In the genomic region with DNA sequence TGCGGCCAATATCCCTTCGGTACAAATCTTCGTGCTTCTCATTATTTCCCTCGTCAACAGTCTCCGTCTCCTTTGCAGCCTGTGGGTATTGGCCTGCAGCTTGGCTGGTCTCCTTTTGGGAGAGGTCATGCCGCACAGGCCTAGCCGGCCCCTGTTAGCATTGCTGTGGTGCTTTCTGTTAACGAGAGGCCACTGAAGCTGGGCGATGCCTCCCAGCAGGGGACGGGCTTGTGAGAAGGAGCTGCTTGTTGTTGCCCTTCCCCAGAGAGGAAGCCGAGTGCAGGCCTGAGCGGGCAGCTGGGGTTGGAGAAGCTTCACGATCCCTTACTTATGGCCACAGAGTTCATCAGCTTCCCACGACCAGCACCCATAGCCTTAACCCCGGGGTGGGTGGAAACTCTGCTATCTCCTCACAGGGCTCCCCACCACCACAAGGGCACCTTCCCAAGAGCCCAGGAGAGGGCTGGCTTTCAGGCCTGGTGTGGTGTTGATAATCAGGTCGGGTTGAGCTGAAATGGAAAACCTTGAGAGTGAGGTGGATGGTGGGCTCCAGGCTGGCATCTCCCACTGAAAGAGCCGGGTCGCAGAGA, we compare ENCODE assay signal across 10 cellular contexts.
DNase-seq lines count a peak whose midpoint lies in the region; ATAC-seq, FAIRE-seq and TF ChIP-seq lines count a peak whose summit lies in the region.
"Had no signal": no experiment of that assay in that cellular context is flagged by ENCODE, and none has a peak within 500 bp of the region (broad histone marks: within the 10 kb centered on the region; RNA-seq: fewer than 3 reads in every experiment).

No MANE protein-coding gene starts in this region.

- DNase-seq in ascending aorta (ENCODE audit: low spot score in 2 of 2), result no peak
- DNase-seq in HepG2 (ENCODE audit: low spot score), result no peak
- no peak for DNase-seq in sciatic nerve (ENCODE audit: low spot score)
- DNase-seq in HCEC 1CT, result no peak
- DNase-seq in GF-D8 (lab: John Stamatoyannopoulos, UW), result no peak
- DNase-seq: GOT3, NCI-H82 had no signal

- TF ChIP-seq RAD21 in HepG2 (CRISPR knock-in tag; IDR thresholded peaks at IDR 0.05), result no peak

- H3K79me2 ChIP-seq in HepG2 (ENCODE audit: insufficient read depth, low read length), result no peaks in the 10 kb centered on the region

- intact Hi-C loops in ascending aorta (cut with DNase I) (no loop called here), HepG2 (cut with micrococcal nuclease; ENCODE audit: unreplicated experiment) (loop anchor here (10.0 kb wide), 1 partner anchor 100 kb away; no protein-coding TSS in a partner anchor), sciatic nerve (cut with DNase I) (no loop called here)

- TF ChIP-seq EP300 in HepG2 (IDR thresholded peaks at IDR 0.05; ENCODE audit: low read depth in 2 of 2, low read length in 2 of 2), result no peak
- TF ChIP-seq EP300 in HepG2 (CRISPR knock-in tag; IDR thresholded peaks at IDR 0.05; ENCODE audit: borderline replicate concordance), result no peak

- POLR2A ChIA-PET in HepG2 (lab: Yijun Ruan, JAX), result no interaction called here

- BruUV-seq in HepG2 (replicated peaks; lab: Mats Ljungman, UMichigan), result no TSS peak

- TF ChIP-seq CTCF in ascending aorta (IDR thresholded peaks at IDR 0.05), result no peak
- TF ChIP-seq CTCF in HepG2 (CRISPR knock-in tag; IDR thresholded peaks at IDR 0.05), result no peak

- CTCF ChIA-PET in HepG2 (lab: Yijun Ruan, JAX; ENCODE audit: low intra/inter-chr PET ratio, low total read pairs), result no interaction called here

- H3K9me3 ChIP-seq in BLaER1, result peaks cover 19% of the 10 kb centered on the region
- no peaks in the 10 kb centered on the region for H3K9me3 ChIP-seq in ascending aorta
- no peaks in the 10 kb centered on the region for H3K9me3 ChIP-seq in HepG2 (ENCODE audit: low read length)

- 0 out of 2 replicates have a peak, but pooled peaks cover 4% of the 10 kb centered on the region for H3K36me3 ChIP-seq in BLaER1
- H3K36me3 ChIP-seq in ascending aorta, result no peaks in the 10 kb centered on the region
- H3K36me3 ChIP-seq in HepG2 (replicated peaks in 1 of 2; ENCODE audit: control insufficient read depth in 1 of 2, insufficient read depth in 2 of 2, low read length in 2 of 2), result no peaks in the 10 kb centered on the region

- no peak overlapping the region for H2AFZ ChIP-seq in HepG2 (ENCODE audit: low read length)

- H3K4me3 ChIP-seq in BLaER1, result peak overlapping the region; percentile 41
- no peak overlapping the region for H3K4me3 ChIP-seq in ascending aorta
- H3K4me3 ChIP-seq in HepG2 (replicated peaks in 1 of 3; ENCODE audit: insufficient read depth in 1 of 3, low read depth in 2 of 3, low read length in 3 of 3), result no peak overlapping the region

- TF ChIP-seq POLR2A in HepG2 (IDR thresholded peaks at IDR 0.05; ENCODE audit: insufficient read depth in 1 of 2, low read depth in 2 of 2, low read length in 2 of 2), result no peak

- 87% methylated on average over 12 of the region's 18 CpGs for WGBS in HepG2 (ENCODE audit: low lambda C conversion rate)

- no peaks in the 10 kb centered on the region for H4K20me1 ChIP-seq in BLaER1
- H4K20me1 ChIP-seq in HepG2 (ENCODE audit: insufficient read depth, low read length), result no peaks in the 10 kb centered on the region

- H3K9ac ChIP-seq in BLaER1, result peak overlapping the region; percentile 75
- H3K9ac ChIP-seq in HepG2 (ENCODE audit: insufficient read depth, low read depth, low read length), result no peak overlapping the region

- H3K27ac ChIP-seq in BLaER1 (peak overlapping the region; percentile 95), ascending aorta (peak overlapping the region; percentile 88 to 93), HepG2 (ENCODE audit: extremely low read length, insufficient read depth, low read length) (no peak overlapping the region)

- no peak for FAIRE-seq in HepG2 (lab: Jason Lieb, UNC)

- H3K27me3 ChIP-seq in BLaER1 (no peaks in the 10 kb centered on the region), ascending aorta (no peaks in the 10 kb centered on the region), HepG2 (ENCODE audit: control insufficient read depth in 1 of 2, insufficient read depth in 2 of 2, low read length in 2 of 2) (no peaks in the 10 kb centered on the region)

- peaks cover 74% of the 10 kb centered on the region for H3K4me1 ChIP-seq in BLaER1
- peaks cover 16 to 27% of the 10 kb centered on the region in 2 donors for H3K4me1 ChIP-seq in ascending aorta
- H3K4me1 ChIP-seq in HepG2 (ENCODE audit: insufficient read depth, low read length), result peaks cover 86% of the 10 kb centered on the region

- peak overlapping the region; percentile 91 for H3K4me2 ChIP-seq in BLaER1
- no peak overlapping the region for H3K4me2 ChIP-seq in HepG2 (ENCODE audit: low read depth, low read length)

- in situ Hi-C loops in HepG2 (cut with HindIII; ENCODE audit: extremely low pct_ligation_motif_present, low pct_unique_long_range_greater_than_20kb), result no loop called here

- no peak for ATAC-seq in HepG2
- ATAC-seq in sciatic nerve, result peak; percentile 61
- ATAC-seq in GM18519 (IDR thresholded peaks at IDR 0.05; ENCODE audit: low FRiP score, unreplicated experiment), result no peak
- no peak for ATAC-seq in HG03469 (IDR thresholded peaks at IDR 0.05; ENCODE audit: unreplicated experiment)

TF ChIP-seq in HepG2, 621 proteins besides CTCF, POLR2A, EP300 and RAD21 (continues in another document):
- no peak for TF ChIP-seq KLF9 (CRISPR knock-in tag; IDR thresholded peaks at IDR 0.05; ENCODE audit: low read depth)
- TF ChIP-seq, protein P1, sequence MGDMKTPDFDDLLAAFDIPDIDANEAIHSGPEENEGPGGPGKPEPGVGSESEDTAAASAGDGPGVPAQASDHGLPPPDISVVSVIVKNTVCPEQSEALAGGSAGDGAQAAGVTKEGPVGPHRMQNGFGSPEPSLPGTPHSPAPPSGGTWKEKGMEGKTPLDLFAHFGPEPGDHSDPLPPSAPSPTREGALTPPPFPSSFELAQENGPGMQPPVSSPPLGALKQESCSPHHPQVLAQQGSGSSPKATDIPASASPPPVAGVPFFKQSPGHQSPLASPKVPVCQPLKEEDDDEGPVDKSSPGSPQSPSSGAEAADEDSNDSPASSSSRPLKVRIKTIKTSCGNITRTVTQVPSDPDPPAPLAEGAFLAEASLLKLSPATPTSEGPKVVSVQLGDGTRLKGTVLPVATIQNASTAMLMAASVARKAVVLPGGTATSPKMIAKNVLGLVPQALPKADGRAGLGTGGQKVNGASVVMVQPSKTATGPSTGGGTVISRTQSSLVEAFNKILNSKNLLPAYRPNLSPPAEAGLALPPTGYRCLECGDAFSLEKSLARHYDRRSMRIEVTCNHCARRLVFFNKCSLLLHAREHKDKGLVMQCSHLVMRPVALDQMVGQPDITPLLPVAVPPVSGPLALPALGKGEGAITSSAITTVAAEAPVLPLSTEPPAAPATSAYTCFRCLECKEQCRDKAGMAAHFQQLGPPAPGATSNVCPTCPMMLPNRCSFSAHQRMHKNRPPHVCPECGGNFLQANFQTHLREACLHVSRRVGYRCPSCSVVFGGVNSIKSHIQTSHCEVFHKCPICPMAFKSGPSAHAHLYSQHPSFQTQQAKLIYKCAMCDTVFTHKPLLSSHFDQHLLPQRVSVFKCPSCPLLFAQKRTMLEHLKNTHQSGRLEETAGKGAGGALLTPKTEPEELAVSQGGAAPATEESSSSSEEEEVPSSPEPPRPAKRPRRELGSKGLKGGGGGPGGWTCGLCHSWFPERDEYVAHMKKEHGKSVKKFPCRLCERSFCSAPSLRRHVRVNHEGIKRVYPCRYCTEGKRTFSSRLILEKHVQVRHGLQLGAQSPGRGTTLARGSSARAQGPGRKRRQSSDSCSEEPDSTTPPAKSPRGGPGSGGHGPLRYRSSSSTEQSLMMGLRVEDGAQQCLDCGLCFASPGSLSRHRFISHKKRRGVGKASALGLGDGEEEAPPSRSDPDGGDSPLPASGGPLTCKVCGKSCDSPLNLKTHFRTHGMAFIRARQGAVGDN (CRISPR knock-in tag; IDR thresholded peaks at IDR 0.05), result peak; percentile 31
- no peak for TF ChIP-seq ETS1 (CRISPR knock-in tag; IDR thresholded peaks at IDR 0.05)
- no peak for TF ChIP-seq CENPT (CRISPR knock-in tag; IDR thresholded peaks at IDR 0.05; ENCODE audit: low read depth)
- TF ChIP-seq, protein P2, sequence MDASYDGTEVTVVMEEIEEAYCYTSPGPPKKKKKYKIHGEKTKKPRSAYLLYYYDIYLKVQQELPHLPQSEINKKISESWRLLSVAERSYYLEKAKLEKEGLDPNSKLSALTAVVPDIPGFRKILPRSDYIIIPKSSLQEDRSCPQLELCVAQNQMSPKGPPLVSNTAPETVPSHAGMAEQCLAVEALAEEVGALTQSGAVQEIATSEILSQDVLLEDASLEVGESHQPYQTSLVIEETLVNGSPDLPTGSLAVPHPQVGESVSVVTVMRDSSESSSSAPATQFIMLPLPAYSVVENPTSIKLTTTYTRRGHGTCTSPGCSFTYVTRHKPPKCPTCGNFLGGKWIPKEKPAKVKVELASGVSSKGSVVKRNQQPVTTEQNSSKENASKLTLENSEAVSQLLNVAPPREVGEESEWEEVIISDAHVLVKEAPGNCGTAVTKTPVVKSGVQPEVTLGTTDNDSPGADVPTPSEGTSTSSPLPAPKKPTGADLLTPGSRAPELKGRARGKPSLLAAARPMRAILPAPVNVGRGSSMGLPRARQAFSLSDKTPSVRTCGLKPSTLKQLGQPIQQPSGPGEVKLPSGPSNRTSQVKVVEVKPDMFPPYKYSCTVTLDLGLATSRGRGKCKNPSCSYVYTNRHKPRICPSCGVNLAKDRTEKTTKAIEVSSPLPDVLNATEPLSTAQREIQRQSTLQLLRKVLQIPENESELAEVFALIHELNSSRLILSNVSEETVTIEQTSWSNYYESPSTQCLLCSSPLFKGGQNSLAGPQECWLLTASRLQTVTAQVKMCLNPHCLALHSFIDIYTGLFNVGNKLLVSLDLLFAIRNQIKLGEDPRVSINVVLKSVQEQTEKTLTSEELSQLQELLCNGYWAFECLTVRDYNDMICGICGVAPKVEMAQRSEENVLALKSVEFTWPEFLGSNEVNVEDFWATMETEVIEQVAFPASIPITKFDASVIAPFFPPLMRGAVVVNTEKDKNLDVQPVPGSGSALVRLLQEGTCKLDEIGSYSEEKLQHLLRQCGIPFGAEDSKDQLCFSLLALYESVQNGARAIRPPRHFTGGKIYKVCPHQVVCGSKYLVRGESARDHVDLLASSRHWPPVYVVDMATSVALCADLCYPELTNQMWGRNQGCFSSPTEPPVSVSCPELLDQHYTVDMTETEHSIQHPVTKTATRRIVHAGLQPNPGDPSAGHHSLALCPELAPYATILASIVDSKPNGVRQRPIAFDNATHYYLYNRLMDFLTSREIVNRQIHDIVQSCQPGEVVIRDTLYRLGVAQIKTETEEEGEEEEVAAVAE (CRISPR knock-in tag; IDR thresholded peaks at IDR 0.05; ENCODE audit: borderline replicate concordance), result no peak
- no peak for TF ChIP-seq ZNF546 (CRISPR knock-in tag; conservative IDR thresholded peaks at IDR 0.05)
